In the genomic region with DNA sequence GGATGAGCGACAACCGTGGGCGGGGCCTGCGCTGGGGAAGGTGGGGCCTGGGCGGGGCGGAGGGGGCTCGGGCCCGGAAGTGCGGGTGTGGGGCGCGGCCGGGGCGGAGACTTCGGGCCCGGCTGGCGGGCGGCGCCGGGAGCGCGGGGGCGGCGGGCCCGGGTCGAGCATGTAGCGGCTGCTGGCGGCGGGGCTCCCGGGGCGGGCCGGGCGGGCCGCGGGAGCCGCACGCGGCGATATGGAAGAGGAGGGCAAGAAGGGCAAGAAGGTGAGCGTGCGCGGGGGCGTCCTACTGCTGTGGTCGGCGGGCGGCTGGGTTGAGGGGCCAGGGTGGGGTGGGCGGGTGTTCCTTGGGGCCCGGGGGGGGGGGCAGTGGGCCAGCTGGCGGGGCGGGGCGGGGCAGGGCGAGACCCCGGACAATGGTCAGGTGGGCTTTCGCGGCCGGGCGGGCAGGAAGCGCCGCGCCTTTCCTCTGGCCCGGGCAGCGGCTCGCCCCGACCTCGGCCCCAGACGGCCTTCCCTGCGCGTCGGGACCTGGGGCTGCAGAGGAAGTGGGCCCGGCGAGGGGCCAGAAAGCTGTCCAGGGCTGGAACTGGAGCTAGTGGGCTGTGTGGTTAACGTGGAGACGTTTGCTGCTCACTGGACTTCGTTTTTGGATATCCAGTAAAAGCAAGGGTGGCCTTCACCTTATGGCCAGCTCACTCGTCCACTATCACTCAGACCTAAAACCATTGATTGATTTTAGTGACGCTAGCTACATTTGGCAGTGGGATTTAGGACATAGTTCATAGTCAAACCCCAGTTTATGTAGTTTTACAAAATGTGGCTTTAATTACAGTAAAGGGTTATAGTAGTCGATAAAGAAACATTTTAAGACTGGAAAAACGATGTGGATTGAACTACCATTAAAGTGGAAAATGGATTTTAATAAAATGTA, we compare ENCODE assay signal across 8 cellular contexts. TPM values are rescaled to one million over a fixed set of nuclear protein-coding genes. Genes with fewer than 3 reads are reported as not detected.
DNase-seq lines count a peak whose midpoint lies in the region; ATAC-seq and TF ChIP-seq lines count a peak whose summit lies in the region.

TSS of gene CCM2 (plus strand) at position 106 of the 937 bp plus-strand sequence. CDS start at position 239, 133 bp downstream.

- peak within 1 kb of the TSS; percentile 88 for H3K4me3 ChIP-seq in IMR-90 (ENCODE audit: insufficient read depth, low read depth, low read length)
- peak within 1 kb of the TSS; percentile 65 for H3K4me3 ChIP-seq in neuron (ENCODE audit: low read length)

- DNase-seq in A172 (ENCODE audit: low spot score) (peak; percentile 48), IMR-90 (peak; percentile 32), germinal center (ENCODE audit: low spot score) (peak; percentile 18), putamen (ENCODE audit: low spot score) (no peak), cortex of kidney (lab: John Stamatoyannopoulos, UW) (no peak)
- no peak for DNase-seq in activated CD8-positive, alpha-beta T cell treated with anti-CD3 and anti-CD28 coated beads, Interleukin-2, amount 10 ng/mL, durations not matched to agents 7 days and 5 days

- H3K27me3 ChIP-seq in IMR-90 (ENCODE audit: control insufficient read depth, insufficient read depth, low read length): no peaks in the 10 kb centered on the region
- no peaks in the 10 kb centered on the region for H3K27me3 ChIP-seq in neuron (ENCODE audit: insufficient read depth, low read length)

- H3K4me1 ChIP-seq in IMR-90 (ENCODE audit: control insufficient read depth, insufficient read depth, low read length) (peaks cover 5% of the 10 kb centered on the region), neuron (ENCODE audit: insufficient read depth, low read length) (peaks cover 11% of the 10 kb centered on the region)

- TF ChIP-seq POLR2A in GM10847 (IDR thresholded peaks at IDR 0.05; ENCODE audit: extremely low read depth, insufficient read length) (peak; percentile 32), IMR-90 (IDR thresholded peaks at IDR 0.05; ENCODE audit: low read depth, low read length) (peak; percentile 39; the same call in 1 of the 2 replicates)

- H3K56ac ChIP-seq in IMR-90 (ENCODE audit: extremely low read depth, insufficient read depth, low read length): peak within 1 kb of the TSS; percentile 88

- peak within 1 kb of the TSS; percentile 89 for H4K91ac ChIP-seq in IMR-90 (ENCODE audit: insufficient read depth, low read depth, low read length)

- POLR2A ChIA-PET in IMR-90 (lab: Charles Lee; ENCODE audit: unreplicated experiment): interaction anchor here (0.5 to 0.6 kb wide), 7 partner anchors 23 to 330 kb away, joined by 4 to 7 read pairs (median 4); no protein-coding TSS in a partner anchor
- POLR2A ChIA-PET in activated CD8-positive, alpha-beta T cell treated with anti-CD3 and anti-CD28 coated beads, Interleukin-2, amount 10 ng/mL, durations not matched to agents 7 days and 5 days (lab: Charles Lee): interaction anchor here (0.9 to 11.7 kb wide), 12 partner anchors 11 to 153 kb away, joined by 3 to 234 read pairs (median 8); partner anchors contain the start of genes H2AZ2, MYO1G, PURB and TBRG4

- H3K4ac ChIP-seq in IMR-90 (ENCODE audit: low read depth, low read length): peak within 1 kb of the TSS; percentile 71

- peaks cover 54% of the 10 kb centered on the region for H3K4me1 Mint-ChIP-seq in activated CD8-positive, alpha-beta T cell treated with anti-CD3 and anti-CD28 coated beads, Interleukin-2, amount 10 ng/mL, durations not matched to agents 7 days and 5 days (ENCODE audit: low read depth)

- dilution Hi-C loops in IMR-90 (cut with HindIII; ENCODE audit: low sequenced_read_pairs, unreplicated experiment): no loop called here

- TF ChIP-seq RAD21 in IMR-90 (IDR thresholded peaks at IDR 0.05; ENCODE audit: low read length): no peak

- in situ Hi-C loops in IMR-90 (cut with MboI; ENCODE audit: low sequenced_read_pairs): no loop called here

- H3K79me1 ChIP-seq in IMR-90 (ENCODE audit: low read depth in 1 of 2, low read length in 2 of 2): peaks cover 18 to 55% of the 10 kb centered on the region in 2 experiments; a peak in 3 of 4 replicates

- H2BK5ac ChIP-seq in IMR-90 (ENCODE audit: low read depth, low read length, poor library complexity, severe bottlenecking): peak within 1 kb of the TSS; percentile 87

- H3K9me1 ChIP-seq in IMR-90 (ENCODE audit: insufficient read depth, low read length): peaks cover 11% of the 10 kb centered on the region

- H3K27ac Mint-ChIP-seq in activated CD8-positive, alpha-beta T cell treated with anti-CD3 and anti-CD28 coated beads, Interleukin-2, amount 10 ng/mL, durations not matched to agents 7 days and 5 days: peak within 1 kb of the TSS; percentile 91

- no peaks in the 10 kb centered on the region for H3K27me3 Mint-ChIP-seq in activated CD8-positive, alpha-beta T cell treated with anti-CD3 and anti-CD28 coated beads, Interleukin-2, amount 10 ng/mL, durations not matched to agents 7 days and 5 days (ENCODE audit: low read depth)

- H3K18ac ChIP-seq in IMR-90 (ENCODE audit: low read depth, low read length): peak within 1 kb of the TSS; percentile 83

- H2AFZ ChIP-seq in IMR-90 (replicated peaks; ENCODE audit: low read length, poor library complexity): peak within 1 kb of the TSS; percentile 93
- H2AFZ ChIP-seq in neuron (ENCODE audit: low read depth, low read length): peak within 1 kb of the TSS; percentile 84

- peak within 1 kb of the TSS; percentile 54; the same call in 1 of the 2 replicates for H2BK120ac ChIP-seq in IMR-90 (ENCODE audit: low read depth, low read length)

- H3K23ac ChIP-seq in IMR-90 (ENCODE audit: low read depth, low read length): peak within 1 kb of the TSS; percentile 76

- intact Hi-C loops in IMR-90 (cut with micrococcal nuclease): no loop called here

- H3K9ac ChIP-seq in IMR-90 (ENCODE audit: low read depth, low read length): peak within 1 kb of the TSS; percentile 97

- peaks cover 24% of the 10 kb centered on the region for H4K20me1 ChIP-seq in IMR-90 (ENCODE audit: insufficient read depth, low read length)

- CTCF ChIA-PET in IMR-90 (lab: Yijun Ruan, JAX): no interaction called here
- CTCF ChIA-PET in activated CD8-positive, alpha-beta T cell treated with anti-CD3 and anti-CD28 coated beads, Interleukin-2, amount 10 ng/mL, durations not matched to agents 7 days and 5 days (lab: Charles Lee): interaction anchor here (0.9 to 9.1 kb wide), 11 partner anchors 11 to 135 kb away, joined by 3 to 111 read pairs (median 5); partner anchors contain the start of gene MYO1G

- H3K36me3 Mint-ChIP-seq in activated CD8-positive, alpha-beta T cell treated with anti-CD3 and anti-CD28 coated beads, Interleukin-2, amount 10 ng/mL, durations not matched to agents 7 days and 5 days (ENCODE audit: low read depth): peaks cover 20% of the 10 kb centered on the region

- no peak within 1 kb of the TSS for H2BK20ac ChIP-seq in IMR-90 (ENCODE audit: low read depth, low read length)

- H3K9me3 ChIP-seq in IMR-90 (ENCODE audit: control insufficient read depth, insufficient read depth, low read length): no peaks in the 10 kb centered on the region
- H3K9me3 ChIP-seq in neuron (ENCODE audit: low read length): no peaks in the 10 kb centered on the region

- peak within 1 kb of the TSS; percentile 85 for H3K4me3 Mint-ChIP-seq in activated CD8-positive, alpha-beta T cell treated with anti-CD3 and anti-CD28 coated beads, Interleukin-2, amount 10 ng/mL, durations not matched to agents 7 days and 5 days

- H4K8ac ChIP-seq in IMR-90 (ENCODE audit: low read depth in 2 of 2, low read length in 2 of 2): peak within 1 kb of the TSS; percentile 83 to 85

- no peaks in the 10 kb centered on the region for H3K9me3 Mint-ChIP-seq in activated CD8-positive, alpha-beta T cell treated with anti-CD3 and anti-CD28 coated beads, Interleukin-2, amount 10 ng/mL, durations not matched to agents 7 days and 5 days (ENCODE audit: insufficient read depth)

- H2BK15ac ChIP-seq in IMR-90 (ENCODE audit: low read depth, low read length): peak within 1 kb of the TSS; percentile 40; the same call in 2 of the 3 replicates

- BruUV-seq in IMR-90 (replicated peaks; lab: Mats Ljungman, UMichigan): no TSS peak

- H4K5ac ChIP-seq in IMR-90 (ENCODE audit: low read depth, low read length): peak within 1 kb of the TSS; percentile 90

- peak within 1 kb of the TSS; percentile 98 for H3K4me2 ChIP-seq in IMR-90 (ENCODE audit: low read depth, low read length)

- peak; percentile 9 for ATAC-seq in IMR-90 (ENCODE audit: low read depth)
- no peak for ATAC-seq in activated CD8-positive, alpha-beta T cell treated with anti-CD3 and anti-CD28 coated beads, Interleukin-2, amount 10 ng/mL, durations not matched to agents 7 days and 5 days

- H2AK5ac ChIP-seq in IMR-90 (ENCODE audit: low read depth, low read length): peak within 1 kb of the TSS; percentile 85

- WGBS in IMR-90 (ENCODE audit: extremely low coverage in 2 of 2, insufficient read length in 1 of 2), 2 experiments: no CpG with 5 or more reads among the region's 77 CpGs

- H3K14ac ChIP-seq in IMR-90 (replicated peaks; ENCODE audit: low read depth, low read length): peak within 1 kb of the TSS; percentile 98

- no peak for TF ChIP-seq CTCF in IMR-90 (conservative IDR thresholded peaks at IDR 0.05; ENCODE audit: low read depth, low read length)

- H2AK9ac ChIP-seq in IMR-90 (replicated peaks; ENCODE audit: low read depth, low read length, poor library complexity): peak within 1 kb of the TSS; percentile 96

- H3K27ac ChIP-seq in IMR-90 (ENCODE audit: insufficient read depth, low read length): peak within 1 kb of the TSS; percentile 91

- H3K36me3 ChIP-seq in IMR-90 (ENCODE audit: control insufficient read depth, insufficient read depth, low read length) (peaks cover 2% of the 10 kb centered on the region; the same call in 1 of the 2 replicates), neuron (ENCODE audit: insufficient read depth, low read length) (peaks cover 3% of the 10 kb centered on the region)

TF ChIP-seq in IMR-90, 13 proteins besides CTCF, POLR2A, EP300 and RAD21 (continues in another document):
- TF ChIP-seq RFX5 (IDR thresholded peaks at IDR 0.05; ENCODE audit: low read depth, low read length): no peak
- TF ChIP-seq RCOR1 (IDR thresholded peaks at IDR 0.05; ENCODE audit: insufficient replicate concordance, low read length): no peak

RNA-seq across cellular contexts. Expression of gene CCM2, which starts in this region (rescaled TPM):
- 67.4 and 70.8 TPM in 2 replicates for total RNA-seq in A172 (2014; rRNA removed; shearing (Covaris generic))
- total RNA-seq in IMR-90 (2012; rRNA removed): 56.1 and 65.2 TPM in 2 replicates
- polyA plus RNA-seq in IMR-90 (2012; rRNA removed): 71.7 and 78.5 TPM in 2 replicates
- polyA plus RNA-seq in IMR-90 (2012; cell fraction: cytosol; rRNA removed): 50.3 and 98.2 TPM in 2 replicates
- polyA plus RNA-seq in IMR-90 (2012; cell fraction: nucleus; rRNA removed; ENCODE audit: low replicate concordance): 45.6 and 112 TPM in 2 replicates
- 10 to 100 TPM; 99.6 to 99.9 TPM for total RNA-seq in activated CD8-positive, alpha-beta T cell treated with anti-CD3 and anti-CD28 coated beads, Interleukin-2, amount 10 ng/mL, durations not matched to agents 7 days and 5 days

Comparison
In these comparisons a context has a peak if more than half of its experiments do, and no peak if none do; other contexts are left out.
1. DNase-seq: peak in A172 (single experiment), IMR-90 (single experiment) and germinal center (single experiment); none in activated CD8-positive, alpha-beta T cell treated with anti-CD3 and anti-CD28 coated beads, Interleukin-2, amount 10 ng/mL, durations not matched to agents 7 days and 5 days (single experiment), putamen (single experiment) and cortex of kidney (single experiment).